14 cellular contexts compared by ENCODE assay signal in genomic region chr17:82088838-82089722, GRCh38. TPM values are rescaled to one million over a fixed set of nuclear protein-coding genes. Genes with fewer than 3 reads are reported as not detected.
DNase-seq lines count a peak whose midpoint lies in the region; ATAC-seq, FAIRE-seq and TF ChIP-seq lines count a peak whose summit lies in the region.
"Had no signal": no experiment of that assay in that cellular context is flagged by ENCODE, and none has a peak within 500 bp of the region (broad histone marks: within the 10 kb centered on the region; RNA-seq: fewer than 3 reads in every experiment).

No MANE protein-coding gene starts in this region.

- H2AFZ ChIP-seq in hepatocyte: no peak overlapping the region

- in situ Hi-C loops in Panc1 (cut with HindIII; ENCODE audit: low pct_unique_long_range_greater_than_20kb, low sequenced_read_pairs): no loop called here

- peak in 3 of 5 donors; percentile 4 to 61 (median 18) for DNase-seq in heart left ventricle
- no peak for DNase-seq in cardiac septum (ENCODE audit: low spot score)
- no peak for DNase-seq in Panc1 (ENCODE audit: low read depth, low spot score)
- peak; percentile 68 for DNase-seq in kidney
- no peak for DNase-seq in hepatocyte (ENCODE audit: low spot score)
- DNase-seq in mesendoderm: no peak
- no peak for DNase-seq in NCI-H1417 (lab: John Stamatoyannopoulos, UW)
- DNase-seq in SHP77 treated with DMSO at 0.1 percent for 48 hours (lab: John Stamatoyannopoulos, UW): no peak
- DNase-seq: CD4-positive, CD25-positive, alpha-beta regulatory T cell; NCI-H1417 treated with DMSO at 0.1 percent for 48 hours; NCI-H2029; NCI-H2171 treated with DMSO at 0.1 percent for 48 hours; NCI-H774; Peyer's patch had no signal

- no peak overlapping the region for H4K5ac ChIP-seq in mesendoderm (ENCODE audit: low read length)

- H2AK5ac ChIP-seq in mesendoderm (ENCODE audit: low read length): no peak overlapping the region

- BruUV-seq in Panc1 (replicated peaks; lab: Mats Ljungman, UMichigan): TSS peak; percentile 17

- POLR2A ChIA-PET in Panc1 (lab: Charles Lee): no interaction called here

- H3K18ac ChIP-seq in mesendoderm (ENCODE audit: low read length): no peak overlapping the region

- no peaks in the 10 kb centered on the region for H3K9me2 ChIP-seq in hepatocyte (replicated peaks; ENCODE audit: insufficient read depth)

- no peaks in the 10 kb centered on the region for H3K4me1 ChIP-seq in heart left ventricle
- H3K4me1 ChIP-seq in Panc1 (ENCODE audit: control insufficient read depth, insufficient read depth, low read length): no peaks in the 10 kb centered on the region
- no peaks in the 10 kb centered on the region for H3K4me1 ChIP-seq in kidney (ENCODE audit: control insufficient read depth in 1 of 2, insufficient read depth in 1 of 2, low read depth in 1 of 2, low read length in 2 of 2)
- no peaks in the 10 kb centered on the region for H3K4me1 ChIP-seq in hepatocyte (ENCODE audit: insufficient read depth)
- H3K4me1 ChIP-seq in mesendoderm (ENCODE audit: control insufficient read depth, low read depth, low read length): no peaks in the 10 kb centered on the region
- H3K4me1 ChIP-seq: Peyer's patch had no signal

- 94 to 97% (median 96%) methylated on average over 21 to 47 of the region's 47 CpGs for WGBS in heart left ventricle, 4 donors
- WGBS in hepatocyte (ENCODE audit: low lambda C conversion rate, missing lambda C conversion rate): 98% methylated on average over 44 of the region's 47 CpGs
- WGBS in mesendoderm (ENCODE audit: extremely low coverage, insufficient coverage, low lambda C conversion rate): no CpG with 5 or more reads among the region's 47 CpGs

- no peak overlapping the region for H4K8ac ChIP-seq in mesendoderm (ENCODE audit: low read depth, low read length)

- no peak for TF ChIP-seq CTCF in heart left ventricle (IDR thresholded peaks at IDR 0.05)
- no peak for TF ChIP-seq CTCF in Panc1 (IDR thresholded peaks at IDR 0.05)
- TF ChIP-seq CTCF in kidney (IDR thresholded peaks at IDR 0.05; ENCODE audit: borderline replicate concordance, extremely low read depth, insufficient read depth): no peak
- no peak for TF ChIP-seq CTCF in hepatocyte (IDR thresholded peaks at IDR 0.05; ENCODE audit: poor library complexity)

- H3K9me3 ChIP-seq in heart left ventricle: no peaks in the 10 kb centered on the region
- no peaks in the 10 kb centered on the region for H3K9me3 ChIP-seq in Panc1 (ENCODE audit: control insufficient read depth, insufficient read depth, low read depth, low read length)
- no peaks in the 10 kb centered on the region for H3K9me3 ChIP-seq in kidney (ENCODE audit: control insufficient read depth in 1 of 2, low read length in 2 of 2)
- no peaks in the 10 kb centered on the region for H3K9me3 ChIP-seq in hepatocyte (ENCODE audit: low read depth)
- H3K9me3 ChIP-seq: Peyer's patch had no signal

- H3K4ac ChIP-seq in mesendoderm (ENCODE audit: low read depth, low read length): no peak overlapping the region

- H3K36me3 ChIP-seq in heart left ventricle: peaks cover 0 to 100% (median 90%) of the 10 kb centered on the region in 9 donors
- H3K36me3 ChIP-seq in Panc1 (ENCODE audit: control insufficient read depth, insufficient read depth, low read length): peaks cover 46% of the 10 kb centered on the region
- peaks cover 2 to 10% of the 10 kb centered on the region in 2 donors for H3K36me3 ChIP-seq in kidney (ENCODE audit: control insufficient read depth in 1 of 2, insufficient read depth in 2 of 2, low read length in 2 of 2)
- H3K36me3 ChIP-seq in hepatocyte (replicated peaks; ENCODE audit: insufficient read depth, low read depth): no peaks in the 10 kb centered on the region
- H3K36me3 ChIP-seq in mesendoderm (ENCODE audit: control insufficient read depth, insufficient read depth, low read length): peaks cover 63% of the 10 kb centered on the region

- H3K79me1 ChIP-seq in mesendoderm (ENCODE audit: low read length): peaks cover 23% of the 10 kb centered on the region

- ATAC-seq in heart left ventricle: no peak
- no peak for ATAC-seq in Panc1

- H3K27ac ChIP-seq in heart left ventricle: no peak overlapping the region
- no peak overlapping the region for H3K27ac ChIP-seq in Panc1 (ENCODE audit: low read length)
- no peak overlapping the region for H3K27ac ChIP-seq in kidney (ENCODE audit: low read depth in 2 of 2, low read length in 2 of 2)
- H3K27ac ChIP-seq in hepatocyte: no peak overlapping the region
- no peak overlapping the region for H3K27ac ChIP-seq in mesendoderm (ENCODE audit: low read depth, low read length)
- H3K27ac ChIP-seq: Peyer's patch had no signal

- H2BK120ac ChIP-seq in mesendoderm (ENCODE audit: low read depth, low read length): no peak overlapping the region

- H3K79me2 ChIP-seq in hepatocyte: peaks cover 21% of the 10 kb centered on the region
- peaks cover 25% of the 10 kb centered on the region for H3K79me2 ChIP-seq in mesendoderm (ENCODE audit: control insufficient read depth, insufficient read depth, low read length)

- H3K56ac ChIP-seq in mesendoderm (ENCODE audit: low read length): no peak overlapping the region

- H3K9ac ChIP-seq in kidney (ENCODE audit: low read length in 2 of 2): no peak overlapping the region
- no peak overlapping the region for H3K9ac ChIP-seq in mesendoderm (ENCODE audit: low read length)

- intact Hi-C loops in heart left ventricle (cut with DNase I): no loop called here
- intact Hi-C loops in cardiac septum (cut with DNase I): no loop called here
- intact Hi-C loops in Panc1 (cut with micrococcal nuclease; ENCODE audit: unreplicated experiment): no loop called here
- intact Hi-C loops in kidney (cut with DNase I): no loop called here

- peaks cover 42% of the 10 kb centered on the region for H4K20me1 ChIP-seq in hepatocyte (ENCODE audit: insufficient read depth, poor library complexity, severe bottlenecking)

- H2BK15ac ChIP-seq in mesendoderm (replicated peaks; ENCODE audit: low read depth): no peak overlapping the region

- no peak overlapping the region for H3K4me2 ChIP-seq in hepatocyte
- no peak overlapping the region for H3K4me2 ChIP-seq in mesendoderm (ENCODE audit: low read length)

- H3K23ac ChIP-seq in mesendoderm (ENCODE audit: low read length): no peak overlapping the region

- no peak for FAIRE-seq in kidney (lab: Jason Lieb, UNC)

- no peak overlapping the region for H2BK5ac ChIP-seq in mesendoderm (ENCODE audit: low read length)

- no peak for TF ChIP-seq POLR2A in heart left ventricle (IDR thresholded peaks at IDR 0.05)

- H3K27me3 ChIP-seq in heart left ventricle: no peaks in the 10 kb centered on the region
- no peaks in the 10 kb centered on the region for H3K27me3 ChIP-seq in Panc1 (ENCODE audit: control insufficient read depth, insufficient read depth, low read length)
- no peaks in the 10 kb centered on the region for H3K27me3 ChIP-seq in hepatocyte
- H3K27me3 ChIP-seq in mesendoderm (ENCODE audit: insufficient read depth, low read length, poor library complexity): no peaks in the 10 kb centered on the region
- H3K27me3 ChIP-seq: Peyer's patch had no signal

- CTCF ChIA-PET in Panc1 (lab: Charles Lee): no interaction called here

- H3K4me3 ChIP-seq in heart left ventricle (no peak overlapping the region), Panc1 (ENCODE audit: low read depth in 2 of 2, low read length in 2 of 2) (no peak overlapping the region), kidney (ENCODE audit: low read length in 2 of 2) (no peak overlapping the region), hepatocyte (no peak overlapping the region), mesendoderm (ENCODE audit: low read length) (no peak overlapping the region)
- H3K4me3 ChIP-seq: Peyer's patch had no signal

RNA-seq across cellular contexts. Expression of gene FASN, which starts 9.0 kb away (rescaled TPM):
- total RNA-seq in heart left ventricle (100 to 1,000 TPM in 1 of 9 donors, 10 to 100 TPM in 7, 1 to 10 TPM in 1; 6.9 to 103 (median 18.9) TPM), cardiac septum (22.9 TPM), Panc1 (2021; ENCODE audit: unreplicated experiment) (956 TPM), kidney (43.3 TPM), hepatocyte (67.2 and 118 TPM in 2 replicates)
- polyA plus RNA-seq in heart left ventricle (10 to 100 TPM; 17.5 to 47.5 TPM), kidney (ENCODE audit: insufficient read depth, low read depth, low replicate concordance) (13.6 TPM), hepatocyte (71.5 and 77.6 TPM in 2 replicates)
- 789 TPM for polyA plus RNA-seq in Panc1 (2012; ENCODE audit: insufficient read length)
- polyA plus RNA-seq in mesendoderm (2013, experiment 1 of 2): 182 TPM
- 181 TPM for polyA plus RNA-seq in mesendoderm (2013, experiment 2 of 2)

RNA-seq across cellular contexts. Expression of gene DUS1L, which starts 23.5 kb away (rescaled TPM):
- 10 to 100 TPM; 41.5 to 84.7 (median 59.4) TPM for total RNA-seq in heart left ventricle
- 100 to 1,000 TPM in 1 of 2 donors, 10 to 100 TPM in 1; 79.7 to 113 TPM for polyA plus RNA-seq in heart left ventricle
- total RNA-seq in cardiac septum: 47.6 TPM
- total RNA-seq in Panc1 (2021; ENCODE audit: unreplicated experiment): 115 TPM
- polyA plus RNA-seq in Panc1 (2012; ENCODE audit: insufficient read length): 157 TPM
- 84.8 TPM for total RNA-seq in kidney
- 102 TPM for polyA plus RNA-seq in kidney (ENCODE audit: insufficient read depth, low read depth, low replicate concordance)
- 71.5 and 71.9 TPM in 2 replicates for total RNA-seq in hepatocyte
- polyA plus RNA-seq in hepatocyte: 160 and 202 TPM in 2 replicates
- polyA plus RNA-seq in mesendoderm (2013, experiment 1 of 2): 35.4 TPM
- polyA plus RNA-seq in mesendoderm (2013, experiment 2 of 2): 32.5 TPM

RNA-seq across cellular contexts. Expression of gene GPS1, which starts 37.4 kb away (rescaled TPM):
- total RNA-seq in heart left ventricle (100 to 1,000 TPM in 2 of 9 donors, 10 to 100 TPM in 7; 76.7 to 151 (median 81.8) TPM), cardiac septum (67.4 TPM), Panc1 (2021; ENCODE audit: unreplicated experiment) (175 TPM), kidney (99.3 TPM), hepatocyte (101 and 124 TPM in 2 replicates)
- polyA plus RNA-seq in heart left ventricle (10 to 100 TPM; 95.0 to 97.7 TPM), kidney (ENCODE audit: insufficient read depth, low read depth, low replicate concordance) (149 TPM), hepatocyte (160 and 167 TPM in 2 replicates)
- 263 TPM for polyA plus RNA-seq in Panc1 (2012; ENCODE audit: insufficient read length)
- polyA plus RNA-seq in mesendoderm (2013, experiment 1 of 2): 88.2 TPM
- 89.5 TPM for polyA plus RNA-seq in mesendoderm (2013, experiment 2 of 2)

RNA-seq across cellular contexts. Expression of gene RFNG, which starts 37.5 kb away (rescaled TPM):
- total RNA-seq in heart left ventricle: 10 to 100 TPM; 16.4 to 30.6 (median 20.4) TPM
- polyA plus RNA-seq in heart left ventricle: 10 to 100 TPM; 24.0 to 25.8 TPM
- total RNA-seq in cardiac septum: 21.0 TPM
- total RNA-seq in Panc1 (2021; ENCODE audit: unreplicated experiment): 43.4 TPM
- 54.6 TPM for polyA plus RNA-seq in Panc1 (2012; ENCODE audit: insufficient read length)
- total RNA-seq in kidney: 29.8 TPM
- polyA plus RNA-seq in kidney (ENCODE audit: insufficient read depth, low read depth, low replicate concordance): 47.3 TPM
- total RNA-seq in hepatocyte: 39.6 and 43.2 TPM in 2 replicates
- 109 and 118 TPM in 2 replicates for polyA plus RNA-seq in hepatocyte
- 15.5 TPM for polyA plus RNA-seq in mesendoderm (2013, experiment 1 of 2)
- polyA plus RNA-seq in mesendoderm (2013, experiment 2 of 2): 14.9 TPM

RNA-seq across cellular contexts. Expression of gene DCXR, which starts 51.6 kb away (rescaled TPM):
- total RNA-seq in heart left ventricle (100 to 1,000 TPM; 139 to 312 (median 185) TPM), cardiac septum (144 TPM), Panc1 (2021; ENCODE audit: unreplicated experiment) (128 TPM), kidney (102 TPM), hepatocyte (118 and 125 TPM in 2 replicates)
- polyA plus RNA-seq in heart left ventricle (100 to 1,000 TPM; 243 to 246 TPM), kidney (ENCODE audit: insufficient read depth, low read depth, low replicate concordance) (551 TPM), hepatocyte (185 and 207 TPM in 2 replicates)
- 148 TPM for polyA plus RNA-seq in Panc1 (2012; ENCODE audit: insufficient read length)
- polyA plus RNA-seq in mesendoderm (2013, experiment 1 of 2): 34.8 TPM
- 34.4 TPM for polyA plus RNA-seq in mesendoderm (2013, experiment 2 of 2)

Comparison
In these comparisons a context has a peak if more than half of its experiments do, and no peak if none do; other contexts are left out.
1. DNase-seq: peak in heart left ventricle (3 of 5) and kidney (single experiment); none in cardiac septum (single experiment), Panc1 (single experiment), hepatocyte (single experiment), mesendoderm (single experiment), NCI-H1417 (0 of 3) and SHP77 treated with DMSO at 0.1 percent for 48 hours (single experiment).